ENCODE assay signal across 22 cellular contexts in the genomic region with DNA sequence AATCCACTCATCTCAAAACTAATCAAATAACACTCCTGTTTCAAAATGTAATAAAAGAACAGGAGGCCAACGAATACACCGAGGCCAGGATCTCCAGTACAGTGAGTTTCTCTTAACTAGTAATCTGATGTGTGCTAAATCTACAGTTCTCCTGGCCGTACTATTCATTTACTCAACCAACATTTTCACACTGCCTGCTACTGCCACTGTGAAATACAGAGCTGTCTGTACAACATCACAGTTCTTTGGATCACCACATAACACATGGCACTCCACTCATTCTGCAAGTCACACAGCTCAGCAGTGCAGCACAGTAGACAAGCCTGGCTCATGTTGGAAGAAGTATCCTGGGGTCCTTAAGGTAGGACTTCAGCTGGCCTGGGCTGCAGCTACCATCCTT. TPM values are rescaled to one million over a fixed set of nuclear protein-coding genes. Genes with fewer than 3 reads are reported as not detected.
DNase-seq lines count a peak whose midpoint lies in the region; ATAC-seq and TF ChIP-seq lines count a peak whose summit lies in the region.
"Had no signal": no experiment of that assay in that cellular context is flagged by ENCODE, and none has a peak within 500 bp of the region (broad histone marks: within the 10 kb centered on the region; RNA-seq: fewer than 3 reads in every experiment).

No MANE protein-coding gene starts in this region.

- peaks cover 36% of the 10 kb centered on the region for H3K36me3 ChIP-seq in mammary epithelial cell (ENCODE audit: insufficient read depth, low read length)

- DNase-seq in activated CD4-positive, alpha-beta T cell treated with anti-CD3 and anti-CD28 coated beads for 36 hours = no peak
- DNase-seq in activated CD4-positive, alpha-beta T cell treated with anti-CD3 and anti-CD28 coated beads for 4 hours = no peak
- DNase-seq in MCF 10A (ENCODE audit: unreplicated experiment) (no peak), mammary epithelial cell (no peak), kidney tubule cell (ENCODE audit: low spot score) (no peak), NCI-H2196 (lab: John Stamatoyannopoulos, UW; ENCODE audit: unreplicated experiment) (no peak)
- DNase-seq: 8988T; ACHN; CD4-positive, CD25-positive, alpha-beta regulatory T cell; DMS53; KBM-7; MG63; NCI-H1105 treated with DMSO at 0.1 percent for 48 hours; NCI-H146; NCI-H1930; NCI-H2107; NCI-H774; Peyer's patch; SHP77 treated with DMSO at 0.1 percent for 48 hours had no signal

- peak; percentile 26 for ATAC-seq in activated CD4-positive, alpha-beta T cell treated with anti-CD3 and anti-CD28 coated beads for 36 hours
- peak; percentile 56 for ATAC-seq in activated T-helper 17 cell treated with anti-CD3 and anti-CD28 coated beads, Interleukin-2, amount 50 U/mL, for 72 hours (replicated peaks)
- ATAC-seq: HCT116 had no signal

- no peak overlapping the region for H3K9ac ChIP-seq in mammary epithelial cell (ENCODE audit: insufficient read depth, low read length)
- H3K9ac ChIP-seq: BLaER1 had no signal

- H3K27me3 Mint-ChIP-seq in activated CD4-positive, alpha-beta T cell treated with anti-CD3 and anti-CD28 coated beads for 36 hours = no peaks in the 10 kb centered on the region
- H3K27me3 Mint-ChIP-seq in MCF 10A (ENCODE audit: insufficient read depth, unreplicated experiment) = no peaks in the 10 kb centered on the region
- no peaks in the 10 kb centered on the region for H3K27me3 Mint-ChIP-seq in activated T-helper 17 cell treated with anti-CD3 and anti-CD28 coated beads, Interleukin-2, amount 50 U/mL, for 72 hours
- H3K27me3 Mint-ChIP-seq: CD4-positive, CD25-positive, alpha-beta regulatory T cell had no signal

- no peaks in the 10 kb centered on the region for H3K79me2 ChIP-seq in mammary epithelial cell (ENCODE audit: insufficient read depth, low read length)

- no peaks in the 10 kb centered on the region for H3K4me1 Mint-ChIP-seq in activated CD4-positive, alpha-beta T cell treated with anti-CD3 and anti-CD28 coated beads for 36 hours
- H3K4me1 Mint-ChIP-seq in MCF 10A (ENCODE audit: insufficient read depth, unreplicated experiment) = peaks cover 12% of the 10 kb centered on the region
- no peaks in the 10 kb centered on the region for H3K4me1 Mint-ChIP-seq in activated T-helper 17 cell treated with anti-CD3 and anti-CD28 coated beads, Interleukin-2, amount 50 U/mL, for 72 hours

- no peaks in the 10 kb centered on the region for H3K27me3 ChIP-seq in mammary epithelial cell (ENCODE audit: insufficient read depth, low read length)
- H3K27me3 ChIP-seq: BLaER1, MG63, Peyer's patch had no signal

- H3K4me2 ChIP-seq in mammary epithelial cell (ENCODE audit: insufficient read depth, low read depth, low read length) = no peak overlapping the region
- H3K4me2 ChIP-seq: BLaER1 had no signal

- H3K27ac ChIP-seq in mammary epithelial cell (ENCODE audit: insufficient read depth, low read depth, low read length) = no peak overlapping the region
- H3K27ac ChIP-seq: BLaER1, Peyer's patch had no signal

- no peaks in the 10 kb centered on the region for H4K20me1 ChIP-seq in mammary epithelial cell (ENCODE audit: insufficient read depth, low read length)
- H4K20me1 ChIP-seq: BLaER1 had no signal

- in situ Hi-C loops in mammary epithelial cell (cut with MboI; ENCODE audit: low sequenced_read_pairs in 2 of 2) = no loop called here

- TF ChIP-seq CTCF in MCF 10A (IDR thresholded peaks at IDR 0.05; ENCODE audit: unreplicated experiment) (no peak), mammary epithelial cell (conservative IDR thresholded peaks at IDR 0.05 in 1 of 2, IDR thresholded peaks at IDR 0.05 in 1 of 2; ENCODE audit: extremely low read depth in 1 of 2, insufficient read depth in 1 of 2, low read depth in 1 of 2, low read length in 2 of 2) (no peak)

- H3K9me3 ChIP-seq in mammary epithelial cell (replicated peaks; ENCODE audit: insufficient read depth, low read length) = no peaks in the 10 kb centered on the region
- H3K9me3 ChIP-seq: BLaER1, MG63, Peyer's patch had no signal

- H3K36me3 Mint-ChIP-seq in activated CD4-positive, alpha-beta T cell treated with anti-CD3 and anti-CD28 coated beads for 36 hours (ENCODE audit: low read depth) = peaks cover 72% of the 10 kb centered on the region
- H3K36me3 Mint-ChIP-seq in MCF 10A (ENCODE audit: insufficient read depth, unreplicated experiment) = peaks cover 80% of the 10 kb centered on the region
- peaks cover 95% of the 10 kb centered on the region for H3K36me3 Mint-ChIP-seq in activated T-helper 17 cell treated with anti-CD3 and anti-CD28 coated beads, Interleukin-2, amount 50 U/mL, for 72 hours (ENCODE audit: low read depth)

- H3K4me3 ChIP-seq in mammary epithelial cell (replicated peaks in 1 of 3; ENCODE audit: insufficient read depth in 1 of 3, low read depth in 2 of 3, low read length in 3 of 3) = no peak overlapping the region
- H3K4me3 ChIP-seq: BLaER1, MG63, Peyer's patch had no signal

- CTCF ChIA-PET in activated CD4-positive, alpha-beta T cell treated with anti-CD3 and anti-CD28 coated beads for 36 hours (lab: Charles Lee) = interaction anchor here (0.6 to 1.2 kb wide), 3 partner anchors 8 to 68 kb away, joined by 4 to 6 read pairs (median 6); no protein-coding TSS in a partner anchor
- CTCF ChIA-PET in MCF 10A (lab: Yijun Ruan, JAX) = interaction anchor here (0.7 to 1.9 kb wide), 4 partner anchors 10 to 637 kb away, joined by 3 to 6 read pairs (median 4); no protein-coding TSS in a partner anchor
- CTCF ChIA-PET in mammary epithelial cell (lab: Charles Lee; ENCODE audit: low non-redundant PET) = no interaction called here

- intact Hi-C loops in activated CD4-positive, alpha-beta T cell treated with anti-CD3 and anti-CD28 coated beads for 36 hours (cut with DNase I, micrococcal nuclease) = no loop called here
- intact Hi-C loops in MCF 10A (cut with micrococcal nuclease) (no loop called here), mammary epithelial cell (cut with micrococcal nuclease) (no loop called here)

- no peak overlapping the region for H3K4me3 Mint-ChIP-seq in activated CD4-positive, alpha-beta T cell treated with anti-CD3 and anti-CD28 coated beads for 36 hours
- no peak overlapping the region for H3K4me3 Mint-ChIP-seq in MCF 10A (ENCODE audit: unreplicated experiment)
- H3K4me3 Mint-ChIP-seq in activated T-helper 17 cell treated with anti-CD3 and anti-CD28 coated beads, Interleukin-2, amount 50 U/mL, for 72 hours = no peak overlapping the region
- H3K4me3 Mint-ChIP-seq: CD4-positive, CD25-positive, alpha-beta regulatory T cell had no signal

- no peak overlapping the region for H2AFZ ChIP-seq in mammary epithelial cell (ENCODE audit: low read depth, low read length)

- BruUV-seq in MCF 10A (replicated peaks; lab: Mats Ljungman, UMichigan) = no TSS peak
- no TSS peak for BruUV-seq in mammary epithelial cell (replicated peaks; lab: Mats Ljungman, UMichigan)

- H3K27ac Mint-ChIP-seq in activated CD4-positive, alpha-beta T cell treated with anti-CD3 and anti-CD28 coated beads for 36 hours = no peak overlapping the region
- peak overlapping the region; percentile 23 for H3K27ac Mint-ChIP-seq in MCF 10A (ENCODE audit: low read depth, unreplicated experiment)
- H3K27ac Mint-ChIP-seq in activated T-helper 17 cell treated with anti-CD3 and anti-CD28 coated beads, Interleukin-2, amount 50 U/mL, for 72 hours = peak overlapping the region; percentile 21

- POLR2A ChIA-PET in activated CD4-positive, alpha-beta T cell treated with anti-CD3 and anti-CD28 coated beads for 36 hours (lab: Charles Lee) = no interaction called here
- POLR2A ChIA-PET in MCF 10A (lab: Yijun Ruan, JAX) = no interaction called here

- peaks cover 2% of the 10 kb centered on the region for H3K4me1 ChIP-seq in mammary epithelial cell (ENCODE audit: insufficient read depth, low read length)
- H3K4me1 ChIP-seq: Peyer's patch had no signal

- dilution Hi-C loops in mammary epithelial cell (cut with HindIII; ENCODE audit: low sequenced_read_pairs) = no loop called here

- WGBS in mammary epithelial cell (ENCODE audit: low coverage, missing lambda C conversion rate) = 100% methylated on average over 3 of the region's 3 CpGs

- no peaks in the 10 kb centered on the region for H3K9me3 Mint-ChIP-seq in activated CD4-positive, alpha-beta T cell treated with anti-CD3 and anti-CD28 coated beads for 36 hours (ENCODE audit: low read depth)
- H3K9me3 Mint-ChIP-seq in MCF 10A (ENCODE audit: unreplicated experiment) = no peaks in the 10 kb centered on the region
- no peaks in the 10 kb centered on the region for H3K9me3 Mint-ChIP-seq in activated T-helper 17 cell treated with anti-CD3 and anti-CD28 coated beads, Interleukin-2, amount 50 U/mL, for 72 hours
- H3K9me3 Mint-ChIP-seq: CD4-positive, CD25-positive, alpha-beta regulatory T cell had no signal

RNA-seq across cellular contexts. Expression of a gene that starts 21.9 kb away (rescaled TPM):
- 10 to 100 TPM; 35.0 to 35.5 TPM for total RNA-seq in activated CD4-positive, alpha-beta T cell treated with anti-CD3 and anti-CD28 coated beads for 36 hours
- total RNA-seq in MCF 10A (2022) = 51.8 and 73.9 TPM in 2 replicates
- total RNA-seq in mammary epithelial cell = 10 to 100 TPM; 33.3 to 42.4 TPM
- polyA plus RNA-seq in mammary epithelial cell = 20.5 TPM
- polyA minus RNA-seq in mammary epithelial cell = 9.9 TPM
- 10 to 100 TPM; 28.0 to 61.5 TPM for total RNA-seq in activated T-helper 17 cell treated with anti-CD3 and anti-CD28 coated beads, Interleukin-2, amount 50 U/mL, for 72 hours
